ENCODE assay signal across 3 cellular contexts in genomic region chr2:46643493-46643892, GRCh38.
TF ChIP-seq lines count a peak whose summit lies in the region.

No MANE protein-coding gene starts in this region.

TF ChIP-seq in SK-N-SH, 30 proteins besides CTCF, POLR2A, EP300 and RAD21 (continued from another document):
- TF ChIP-seq SIN3A (IDR thresholded peaks at IDR 0.05; ENCODE audit: borderline replicate concordance, low read depth, low read length) = no peak
- no peak for TF ChIP-seq RFX5 (IDR thresholded peaks at IDR 0.05; ENCODE audit: low read length)
- no peak for TF ChIP-seq USF1 (IDR thresholded peaks at IDR 0.05; ENCODE audit: borderline replicate concordance, low read depth)
- TF ChIP-seq FOXM1 (IDR thresholded peaks at IDR 0.05; ENCODE audit: low read depth) = no peak

TF ChIP-seq in SK-N-SH treated with all-trans-retinoic acid at 6 μM for 48 hours, 23 proteins besides CTCF, POLR2A, EP300 and RAD21 (continued from another document):
- TF ChIP-seq TSHZ2 (CRISPR knock-in tag; IDR thresholded peaks at IDR 0.05) (no peak), ZFP3 (CRISPR knock-in tag; IDR thresholded peaks at IDR 0.05) (no peak), BACH2 (CRISPR knock-in tag; IDR thresholded peaks at IDR 0.05; ENCODE audit: borderline replicate concordance) (no peak), OSR1 (CRISPR knock-in tag; IDR thresholded peaks at IDR 0.05) (no peak), POU6F1 (CRISPR knock-in tag; IDR thresholded peaks at IDR 0.05; ENCODE audit: borderline replicate concordance, low read depth) (no peak), ZNF565 (CRISPR knock-in tag; conservative IDR thresholded peaks at IDR 0.05; ENCODE audit: low read depth) (no peak), RARB (CRISPR knock-in tag; IDR thresholded peaks at IDR 0.05) (no peak), CSDC2 (CRISPR knock-in tag; IDR thresholded peaks at IDR 0.05) (no peak), PPARA (CRISPR knock-in tag; IDR thresholded peaks at IDR 0.05; ENCODE audit: borderline replicate concordance) (no peak), CREB5 (CRISPR knock-in tag; IDR thresholded peaks at IDR 0.05; ENCODE audit: low read depth) (no peak), ZFP30 (CRISPR knock-in tag; IDR thresholded peaks at IDR 0.05) (no peak), PATZ1 (CRISPR knock-in tag; IDR thresholded peaks at IDR 0.05; ENCODE audit: borderline replicate concordance) (no peak), ISL1 (CRISPR knock-in tag; IDR thresholded peaks at IDR 0.05) (no peak), ESRRG (CRISPR knock-in tag; IDR thresholded peaks at IDR 0.05) (no peak), SNAI2 (CRISPR knock-in tag; IDR thresholded peaks at IDR 0.05) (no peak), ZNF70 (CRISPR knock-in tag; IDR thresholded peaks at IDR 0.05) (no peak), TOX (CRISPR knock-in tag; IDR thresholded peaks at IDR 0.05; ENCODE audit: borderline replicate concordance) (no peak)
TF ChIP-seq in SK-N-SH treated with all-trans-retinoic acid at 6 μM for 48 hours: peak in this region for 0.

TF ChIP-seq in GM23338, 12 proteins besides CTCF, POLR2A, EP300 and RAD21 (continued from another document):
- no peak for TF ChIP-seq ETS1 (IDR thresholded peaks at IDR 0.05)
- TF ChIP-seq ZNF331 (CRISPR knock-in tag; IDR thresholded peaks at IDR 0.05; ENCODE audit: low read depth) = no peak
- no peak for TF ChIP-seq EZH2phosphoT487 (IDR thresholded peaks at IDR 0.05; ENCODE audit: unreplicated experiment)
- no peak for TF ChIP-seq EZH2 (IDR thresholded peaks at IDR 0.05; ENCODE audit: low read depth, unreplicated experiment)
- TF ChIP-seq STAT1 (IDR thresholded peaks at IDR 0.05; ENCODE audit: unreplicated experiment) = no peak
- TF ChIP-seq ZNF114 (CRISPR knock-in tag; IDR thresholded peaks at IDR 0.05) = no peak
- no peak for TF ChIP-seq NANOG (IDR thresholded peaks at IDR 0.05; ENCODE audit: borderline replicate concordance)
- TF ChIP-seq REST (IDR thresholded peaks at IDR 0.05; ENCODE audit: unreplicated experiment) = no peak
- TF ChIP-seq ZNF462 (CRISPR knock-in tag; IDR thresholded peaks at IDR 0.05) = no peak
- TF ChIP-seq CREB1 (CRISPR knock-in tag; IDR thresholded peaks at IDR 0.05; ENCODE audit: low read depth) = no peak
- no peak for TF ChIP-seq JUNB (IDR thresholded peaks at IDR 0.05; ENCODE audit: unreplicated experiment)
